Comparison of ENCODE assay signal across 14 cellular contexts in genomic region chr1:202567747-202568146, GRCh38.
DNase-seq lines count a peak whose midpoint lies in the region; ATAC-seq and TF ChIP-seq lines count a peak whose summit lies in the region.
"Had no signal": no experiment of that assay in that cellular context is flagged by ENCODE, and none has a peak within 500 bp of the region (broad histone marks: within the 10 kb centered on the region; RNA-seq: fewer than 3 reads in every experiment).

No MANE protein-coding gene starts in this region.

- H3K4me1 ChIP-seq in mesenchymal stem cell (ENCODE audit: control insufficient read depth, insufficient read depth, low read depth, low read length), result peaks cover 8% of the 10 kb centered on the region
- peaks cover 4 to 100% (median 81%) of the 10 kb centered on the region in 4 donors for H3K4me1 ChIP-seq in tibial artery

- H3K27me3 Mint-ChIP-seq in activated naive CD8-positive, alpha-beta T cell treated with anti-CD3 and anti-CD28 coated beads, Interleukin-2, amount 10 ng/mL, durations not matched to agents 7 days and 5 days, result no peaks in the 10 kb centered on the region
- no peaks in the 10 kb centered on the region for H3K27me3 Mint-ChIP-seq in activated naive CD8-positive, alpha-beta T cell treated with anti-CD3 and anti-CD28 coated beads, Interleukin-2, amount 50 U/mL, for 24 hours
- H3K27me3 Mint-ChIP-seq: IgD-negative memory B cell had no signal

- peaks cover 12% of the 10 kb centered on the region for H3K4me1 Mint-ChIP-seq in activated naive CD8-positive, alpha-beta T cell treated with anti-CD3 and anti-CD28 coated beads, Interleukin-2, amount 10 ng/mL, durations not matched to agents 7 days and 5 days
- peaks cover 16% of the 10 kb centered on the region for H3K4me1 Mint-ChIP-seq in activated naive CD8-positive, alpha-beta T cell treated with anti-CD3 and anti-CD28 coated beads, Interleukin-2, amount 50 U/mL, for 24 hours

- H4K91ac ChIP-seq in mesenchymal stem cell (ENCODE audit: low read length), result no peak overlapping the region

- H3K9me3 ChIP-seq in mesenchymal stem cell (ENCODE audit: control insufficient read depth, low read length), result no peaks in the 10 kb centered on the region
- H3K9me3 ChIP-seq in tibial artery, result no peaks in the 10 kb centered on the region
- H3K9me3 ChIP-seq: Peyer's patch, upper lobe of right lung had no signal

- no peak overlapping the region for H3K4me3 Mint-ChIP-seq in activated naive CD8-positive, alpha-beta T cell treated with anti-CD3 and anti-CD28 coated beads, Interleukin-2, amount 10 ng/mL, durations not matched to agents 7 days and 5 days
- no peak overlapping the region for H3K4me3 Mint-ChIP-seq in activated naive CD8-positive, alpha-beta T cell treated with anti-CD3 and anti-CD28 coated beads, Interleukin-2, amount 50 U/mL, for 24 hours

- TF ChIP-seq CTCF in cardiac fibroblast (IDR thresholded peaks at IDR 0.05; ENCODE audit: low read depth, low read length) (no peak), tibial artery (IDR thresholded peaks at IDR 0.05) (no peak)

- no peak overlapping the region for H3K23ac ChIP-seq in mesenchymal stem cell (ENCODE audit: low read length in 2 of 2)

- no peaks in the 10 kb centered on the region for H3K79me1 ChIP-seq in mesenchymal stem cell (replicated peaks; ENCODE audit: low read length, poor library complexity, severe bottlenecking)

- no peak overlapping the region for H3K18ac ChIP-seq in mesenchymal stem cell (ENCODE audit: low read depth in 1 of 2, low read length in 2 of 2)

- H3K27me3 ChIP-seq in mesenchymal stem cell (ENCODE audit: control insufficient read depth in 1 of 2, insufficient read depth in 1 of 2, low read length in 2 of 2) (no peaks in the 10 kb centered on the region), tibial artery (no peaks in the 10 kb centered on the region)
- H3K27me3 ChIP-seq: Peyer's patch, upper lobe of right lung had no signal

- 88% methylated on average over 4 of the region's 4 CpGs for WGBS in mesenchymal stem cell

- peak overlapping the region; percentile 3 for H3K27ac Mint-ChIP-seq in activated naive CD8-positive, alpha-beta T cell treated with anti-CD3 and anti-CD28 coated beads, Interleukin-2, amount 10 ng/mL, durations not matched to agents 7 days and 5 days
- no peak overlapping the region for H3K27ac Mint-ChIP-seq in activated naive CD8-positive, alpha-beta T cell treated with anti-CD3 and anti-CD28 coated beads, Interleukin-2, amount 50 U/mL, for 24 hours

- H2BK12ac ChIP-seq in mesenchymal stem cell (ENCODE audit: low read length in 2 of 2), result no peak overlapping the region

- H3K4me3 ChIP-seq in cardiac fibroblast (replicated peaks in 1 of 2; ENCODE audit: low read depth in 2 of 2, low read length in 2 of 2) (no peak overlapping the region), mesenchymal stem cell (ENCODE audit: insufficient read depth in 1 of 2, low read depth in 1 of 2, low read length in 2 of 2) (no peak overlapping the region), tibial artery (no peak overlapping the region)
- H3K4me3 ChIP-seq: Peyer's patch, upper lobe of right lung had no signal

- H2BK15ac ChIP-seq in mesenchymal stem cell (ENCODE audit: low read depth, poor library complexity, severe bottlenecking), result no peak overlapping the region

- no peak overlapping the region for H3K9ac ChIP-seq in mesenchymal stem cell (ENCODE audit: low read length)

- H2AK5ac ChIP-seq in mesenchymal stem cell (ENCODE audit: low read length, severe bottlenecking), result no peak overlapping the region

- H2AFZ ChIP-seq in mesenchymal stem cell (ENCODE audit: low read depth, low read length), result no peak overlapping the region

- no peak overlapping the region for H2BK120ac ChIP-seq in mesenchymal stem cell (ENCODE audit: low read depth, low read length)

- H3K36me3 ChIP-seq in mesenchymal stem cell (ENCODE audit: control insufficient read depth in 1 of 2, insufficient read depth in 2 of 2, low read depth in 1 of 2, low read length in 2 of 2), result peaks cover 0 to 8% of the 10 kb centered on the region in 2 experiments
- H3K36me3 ChIP-seq in tibial artery, result peaks cover 39 to 75% (median 66%) of the 10 kb centered on the region in 3 donors

- intact Hi-C loops in tibial artery (cut with DNase I; ENCODE audit: low total_unique reads), result no loop called here

- H3K14ac ChIP-seq in mesenchymal stem cell (ENCODE audit: low read length in 2 of 2), result no peak overlapping the region

- no peaks in the 10 kb centered on the region for H3K9me3 Mint-ChIP-seq in activated naive CD8-positive, alpha-beta T cell treated with anti-CD3 and anti-CD28 coated beads, Interleukin-2, amount 10 ng/mL, durations not matched to agents 7 days and 5 days
- H3K9me3 Mint-ChIP-seq in activated naive CD8-positive, alpha-beta T cell treated with anti-CD3 and anti-CD28 coated beads, Interleukin-2, amount 50 U/mL, for 24 hours, result no peaks in the 10 kb centered on the region
- H3K9me3 Mint-ChIP-seq: IgD-negative memory B cell had no signal

- peaks cover 5% of the 10 kb centered on the region for H3K36me3 Mint-ChIP-seq in activated naive CD8-positive, alpha-beta T cell treated with anti-CD3 and anti-CD28 coated beads, Interleukin-2, amount 10 ng/mL, durations not matched to agents 7 days and 5 days
- H3K36me3 Mint-ChIP-seq in activated naive CD8-positive, alpha-beta T cell treated with anti-CD3 and anti-CD28 coated beads, Interleukin-2, amount 50 U/mL, for 24 hours (ENCODE audit: low read depth), result peaks cover 6% of the 10 kb centered on the region

- peak overlapping the region; percentile 63 for H3K27ac ChIP-seq in mesenchymal stem cell (ENCODE audit: low read length, poor library complexity, severe bottlenecking)
- peak overlapping the region; percentile 77 to 95 for H3K27ac ChIP-seq in tibial artery
- H3K27ac ChIP-seq: 22Rv1 had no signal

- no peak for DNase-seq in activated naive CD8-positive, alpha-beta T cell treated with anti-CD3 and anti-CD28 coated beads, Interleukin-2, amount 10 ng/mL, durations not matched to agents 7 days and 5 days
- DNase-seq in activated naive CD8-positive, alpha-beta T cell treated with anti-CD3 and anti-CD28 coated beads, Interleukin-2, amount 50 U/mL, for 24 hours, result no peak
- DNase-seq in cardiac fibroblast (ENCODE audit: low read depth in 2 of 2), result peak; percentile 55 to 70
- DNase-seq in mesenchymal stem cell, result no peak
- no peak for DNase-seq in tibial artery
- DNase-seq in D341Med (ENCODE audit: low spot score), result no peak
- DNase-seq in putamen (ENCODE audit: low spot score), result no peak
- DNase-seq in HEK293T (ENCODE audit: extremely low spot score), result no peak
- DNase-seq: activated T-cell treated with anti-CD3 and anti-CD28 coated beads, Interleukin-2, amount 50 U/mL, for 48 hours; NCI-H2081; Peyer's patch; upper lobe of right lung had no signal

- no peak overlapping the region for H3K4me2 ChIP-seq in mesenchymal stem cell (ENCODE audit: low read length, poor library complexity, severe bottlenecking)

- no peak overlapping the region for H4K8ac ChIP-seq in mesenchymal stem cell (ENCODE audit: low read length)

- ATAC-seq in activated naive CD8-positive, alpha-beta T cell treated with anti-CD3 and anti-CD28 coated beads, Interleukin-2, amount 10 ng/mL, durations not matched to agents 7 days and 5 days (ENCODE audit: low read depth), result no peak
- no peak for ATAC-seq in activated naive CD8-positive, alpha-beta T cell treated with anti-CD3 and anti-CD28 coated beads, Interleukin-2, amount 50 U/mL, for 24 hours
- ATAC-seq: upper lobe of right lung had no signal

- no peak overlapping the region for H3K4ac ChIP-seq in mesenchymal stem cell (ENCODE audit: low read depth in 1 of 2, low read length in 2 of 2)

- H2BK5ac ChIP-seq in mesenchymal stem cell (ENCODE audit: low read depth, low read length, poor library complexity, severe bottlenecking), result no peak overlapping the region

- POLR2A ChIA-PET in activated naive CD8-positive, alpha-beta T cell treated with anti-CD3 and anti-CD28 coated beads, Interleukin-2, amount 10 ng/mL, durations not matched to agents 7 days and 5 days (lab: Charles Lee), result no interaction called here
- POLR2A ChIA-PET in HEK293T (lab: Yijun Ruan, JAX), result no interaction called here

- CTCF ChIA-PET in HEK293T (lab: Yijun Ruan, JAX), result no interaction called here

TF ChIP-seq in HEK293T, 16 proteins besides CTCF, POLR2A, EP300 and RAD21:
- TF ChIP-seq SUZ12 (IDR thresholded peaks at IDR 0.05), result no peak
- no peak for TF ChIP-seq TARDBP (IDR thresholded peaks at IDR 0.05)
- TF ChIP-seq SP1 (IDR thresholded peaks at IDR 0.05), result no peak
- no peak for TF ChIP-seq NFRKB (IDR thresholded peaks at IDR 0.05)
- no peak for TF ChIP-seq L3MBTL2 (conservative IDR thresholded peaks at IDR 0.05)
- no peak for TF ChIP-seq ARNT (IDR thresholded peaks at IDR 0.05)
- TF ChIP-seq BHLHE40 (IDR thresholded peaks at IDR 0.05; ENCODE audit: borderline replicate concordance), result no peak
- no peak for TF ChIP-seq CTBP1 (IDR thresholded peaks at IDR 0.05; ENCODE audit: borderline replicate concordance)
- TF ChIP-seq FOXM1 (IDR thresholded peaks at IDR 0.05; ENCODE audit: borderline replicate concordance), result no peak
- no peak for TF ChIP-seq ZNF384 (IDR thresholded peaks at IDR 0.05)
- TF ChIP-seq ELF4 (IDR thresholded peaks at IDR 0.05), result no peak
- TF ChIP-seq LEF1 (IDR thresholded peaks at IDR 0.05; ENCODE audit: borderline replicate concordance), result no peak
- no peak for TF ChIP-seq FOXA1 (IDR thresholded peaks at IDR 0.05)
- TF ChIP-seq HDGF (IDR thresholded peaks at IDR 0.05; ENCODE audit: borderline replicate concordance), result no peak
- TF ChIP-seq PKNOX1 (IDR thresholded peaks at IDR 0.05), result no peak
- no peak for TF ChIP-seq FOXK2 (IDR thresholded peaks at IDR 0.05)

Comparison
In these comparisons a context has a peak if more than half of its experiments do, and no peak if none do; other contexts are left out.
1. DNase-seq: peak in cardiac fibroblast (2 of 2); none in activated naive CD8-positive, alpha-beta T cell treated with anti-CD3 and anti-CD28 coated beads, Interleukin-2, amount 10 ng/mL, durations not matched to agents 7 days and 5 days (single experiment), activated naive CD8-positive, alpha-beta T cell treated with anti-CD3 and anti-CD28 coated beads, Interleukin-2, amount 50 U/mL, for 24 hours (single experiment), mesenchymal stem cell (single experiment), tibial artery (0 of 2), D341Med (single experiment), putamen (single experiment) and HEK293T (single experiment).